ENCODE assay signal across 1 cellular context in the genomic region with DNA sequence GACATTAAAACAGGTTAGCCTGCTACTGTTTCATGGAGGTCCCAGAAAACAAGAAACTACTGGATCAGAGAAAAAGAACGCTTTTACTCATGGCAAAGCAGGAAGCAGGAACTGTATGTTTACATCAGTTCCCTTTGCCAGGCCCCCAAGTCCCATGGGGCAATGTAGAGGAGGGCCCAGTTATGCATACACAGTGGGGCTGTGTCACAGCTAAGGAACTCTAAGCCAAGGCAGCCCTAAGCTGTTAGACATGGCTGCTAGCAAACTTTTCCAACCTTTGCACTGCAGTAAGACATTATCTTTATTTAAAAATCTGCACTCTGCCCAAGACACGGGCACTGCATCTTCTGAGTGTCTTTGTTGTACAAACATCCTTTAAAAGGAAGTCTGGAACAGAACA.
A peak's percentile ranks its signal among the peaks of the same experiment; 100 is the strongest.
TF ChIP-seq lines count a peak whose summit lies in the region.

No MANE protein-coding gene starts in this region.

TF ChIP-seq in HepG2, 621 proteins besides CTCF, POLR2A, EP300 and RAD21 (continued from another document):
- TF ChIP-seq, protein P1, sequence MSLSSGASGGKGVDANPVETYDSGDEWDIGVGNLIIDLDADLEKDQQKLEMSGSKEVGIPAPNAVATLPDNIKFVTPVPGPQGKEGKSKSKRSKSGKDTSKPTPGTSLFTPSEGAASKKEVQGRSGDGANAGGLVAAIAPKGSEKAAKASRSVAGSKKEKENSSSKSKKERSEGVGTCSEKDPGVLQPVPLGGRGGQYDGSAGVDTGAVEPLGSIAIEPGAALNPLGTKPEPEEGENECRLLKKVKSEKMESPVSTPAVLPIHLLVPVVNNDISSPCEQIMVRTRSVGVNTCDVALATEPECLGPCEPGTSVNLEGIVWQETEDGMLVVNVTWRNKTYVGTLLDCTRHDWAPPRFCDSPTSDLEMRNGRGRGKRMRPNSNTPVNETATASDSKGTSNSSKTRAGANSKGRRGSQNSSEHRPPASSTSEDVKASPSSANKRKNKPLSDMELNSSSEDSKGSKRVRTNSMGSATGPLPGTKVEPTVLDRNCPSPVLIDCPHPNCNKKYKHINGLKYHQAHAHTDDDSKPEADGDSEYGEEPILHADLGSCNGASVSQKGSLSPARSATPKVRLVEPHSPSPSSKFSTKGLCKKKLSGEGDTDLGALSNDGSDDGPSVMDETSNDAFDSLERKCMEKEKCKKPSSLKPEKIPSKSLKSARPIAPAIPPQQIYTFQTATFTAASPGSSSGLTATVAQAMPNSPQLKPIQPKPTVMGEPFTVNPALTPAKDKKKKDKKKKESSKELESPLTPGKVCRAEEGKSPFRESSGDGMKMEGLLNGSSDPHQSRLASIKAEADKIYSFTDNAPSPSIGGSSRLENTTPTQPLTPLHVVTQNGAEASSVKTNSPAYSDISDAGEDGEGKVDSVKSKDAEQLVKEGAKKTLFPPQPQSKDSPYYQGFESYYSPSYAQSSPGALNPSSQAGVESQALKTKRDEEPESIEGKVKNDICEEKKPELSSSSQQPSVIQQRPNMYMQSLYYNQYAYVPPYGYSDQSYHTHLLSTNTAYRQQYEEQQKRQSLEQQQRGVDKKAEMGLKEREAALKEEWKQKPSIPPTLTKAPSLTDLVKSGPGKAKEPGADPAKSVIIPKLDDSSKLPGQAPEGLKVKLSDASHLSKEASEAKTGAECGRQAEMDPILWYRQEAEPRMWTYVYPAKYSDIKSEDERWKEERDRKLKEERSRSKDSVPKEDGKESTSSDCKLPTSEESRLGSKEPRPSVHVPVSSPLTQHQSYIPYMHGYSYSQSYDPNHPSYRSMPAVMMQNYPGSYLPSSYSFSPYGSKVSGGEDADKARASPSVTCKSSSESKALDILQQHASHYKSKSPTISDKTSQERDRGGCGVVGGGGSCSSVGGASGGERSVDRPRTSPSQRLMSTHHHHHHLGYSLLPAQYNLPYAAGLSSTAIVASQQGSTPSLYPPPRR (CRISPR knock-in tag; IDR thresholded peaks at IDR 0.05; ENCODE audit: borderline replicate concordance), result no peak
- TF ChIP-seq GABPA (IDR thresholded peaks at IDR 0.05; ENCODE audit: low read depth, low read length) (peak; percentile 9; the same call in 1 of the 2 replicates), GABPA (CRISPR knock-in tag; IDR thresholded peaks at IDR 0.05; ENCODE audit: low read depth) (peak; percentile 71), REPIN1 (CRISPR knock-in tag; IDR thresholded peaks at IDR 0.05; ENCODE audit: borderline replicate concordance, low read depth) (no peak), CREB1 (IDR thresholded peaks at IDR 0.05) (no peak), CREB1 (CRISPR knock-in tag; IDR thresholded peaks at IDR 0.05) (peak; percentile 20; the same call in 1 of the 2 replicates), ZNF816 (CRISPR knock-in tag; IDR thresholded peaks at IDR 0.05; ENCODE audit: borderline replicate concordance) (no peak), KAT2B (IDR thresholded peaks at IDR 0.05; ENCODE audit: borderline replicate concordance, low read depth, low read length) (no peak)
- TF ChIP-seq, protein P2, sequence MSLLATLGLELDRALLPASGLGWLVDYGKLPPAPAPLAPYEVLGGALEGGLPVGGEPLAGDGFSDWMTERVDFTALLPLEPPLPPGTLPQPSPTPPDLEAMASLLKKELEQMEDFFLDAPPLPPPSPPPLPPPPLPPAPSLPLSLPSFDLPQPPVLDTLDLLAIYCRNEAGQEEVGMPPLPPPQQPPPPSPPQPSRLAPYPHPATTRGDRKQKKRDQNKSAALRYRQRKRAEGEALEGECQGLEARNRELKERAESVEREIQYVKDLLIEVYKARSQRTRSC (CRISPR knock-in tag; IDR thresholded peaks at IDR 0.05; ENCODE audit: low read depth), result no peak
- TF ChIP-seq, protein P3, sequence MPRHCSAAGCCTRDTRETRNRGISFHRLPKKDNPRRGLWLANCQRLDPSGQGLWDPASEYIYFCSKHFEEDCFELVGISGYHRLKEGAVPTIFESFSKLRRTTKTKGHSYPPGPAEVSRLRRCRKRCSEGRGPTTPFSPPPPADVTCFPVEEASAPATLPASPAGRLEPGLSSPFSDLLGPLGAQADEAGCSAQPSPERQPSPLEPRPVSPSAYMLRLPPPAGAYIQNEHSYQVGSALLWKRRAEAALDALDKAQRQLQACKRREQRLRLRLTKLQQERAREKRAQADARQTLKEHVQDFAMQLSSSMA (CRISPR knock-in tag; IDR thresholded peaks at IDR 0.05), result no peak
- TF ChIP-seq, protein P4, sequence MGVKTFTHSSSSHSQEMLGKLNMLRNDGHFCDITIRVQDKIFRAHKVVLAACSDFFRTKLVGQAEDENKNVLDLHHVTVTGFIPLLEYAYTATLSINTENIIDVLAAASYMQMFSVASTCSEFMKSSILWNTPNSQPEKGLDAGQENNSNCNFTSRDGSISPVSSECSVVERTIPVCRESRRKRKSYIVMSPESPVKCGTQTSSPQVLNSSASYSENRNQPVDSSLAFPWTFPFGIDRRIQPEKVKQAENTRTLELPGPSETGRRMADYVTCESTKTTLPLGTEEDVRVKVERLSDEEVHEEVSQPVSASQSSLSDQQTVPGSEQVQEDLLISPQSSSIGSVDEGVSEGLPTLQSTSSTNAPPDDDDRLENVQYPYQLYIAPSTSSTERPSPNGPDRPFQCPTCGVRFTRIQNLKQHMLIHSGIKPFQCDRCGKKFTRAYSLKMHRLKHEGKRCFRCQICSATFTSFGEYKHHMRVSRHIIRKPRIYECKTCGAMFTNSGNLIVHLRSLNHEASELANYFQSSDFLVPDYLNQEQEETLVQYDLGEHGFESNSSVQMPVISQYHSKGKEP (CRISPR knock-in tag; IDR thresholded peaks at IDR 0.05), result no peak
